Comparison of ENCODE assay signal across 8 cellular contexts in the genomic region with DNA sequence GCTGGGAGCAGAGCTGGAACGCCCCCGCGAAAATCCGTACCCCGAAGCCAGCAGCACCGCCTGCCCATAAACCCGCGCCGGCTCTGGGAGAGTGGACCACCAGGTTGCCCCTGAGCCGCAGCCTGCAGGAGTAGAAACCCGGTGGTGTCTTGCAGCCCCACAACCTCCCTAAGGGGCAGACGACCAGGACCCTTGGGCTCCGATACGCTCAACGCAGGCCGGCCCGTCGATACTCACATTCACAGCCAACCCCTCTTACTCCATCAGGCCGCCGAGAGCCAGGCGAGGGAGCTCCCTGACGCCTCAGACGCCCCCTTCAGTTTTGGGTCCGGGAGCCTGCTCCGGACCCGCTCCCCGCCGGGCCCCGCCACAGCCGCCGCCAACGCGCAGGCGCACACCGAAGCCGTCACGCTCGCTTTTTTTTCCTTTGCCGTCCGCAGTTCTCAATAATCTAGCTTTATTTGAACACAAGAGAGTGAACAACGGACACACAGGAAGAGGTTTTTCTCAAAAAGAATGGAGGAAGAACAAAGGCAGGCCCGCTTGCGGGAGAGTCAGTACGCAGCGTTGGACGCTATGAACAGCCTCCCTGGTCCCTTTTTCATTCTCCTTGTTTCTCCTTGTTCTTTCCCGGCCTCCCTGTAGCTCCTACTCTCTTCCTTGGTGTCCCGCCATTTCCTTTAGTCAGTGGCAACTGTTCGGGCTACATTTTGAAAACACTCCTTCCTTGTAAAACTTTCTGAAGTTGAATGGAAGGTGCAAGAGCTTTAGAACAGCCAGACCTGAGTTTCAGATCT. TPM values are rescaled to one million over a fixed set of nuclear protein-coding genes. Genes with fewer than 3 reads are reported as not detected.
DNase-seq lines count a peak whose midpoint lies in the region; ATAC-seq and TF ChIP-seq lines count a peak whose summit lies in the region.

A gene (minus strand): TSS at position 399 of the 797 bp plus-strand sequence. CDS start 18,852 bp downstream, outside the sequence.

- H3K27me3 Mint-ChIP-seq in type B pancreatic cell = no peaks in the 10 kb centered on the region

- peak within 1 kb of the TSS; percentile 100 for H3K27ac Mint-ChIP-seq in type B pancreatic cell

- H3K27ac ChIP-seq in adrenal gland (peak within 1 kb of the TSS; percentile 83 to 97 (median 95)), heart right ventricle (peak within 1 kb of the TSS; percentile 87 to 99 (median 94))

- peak; percentile 56 to 82 for TF ChIP-seq POLR2A in adrenal gland (IDR thresholded peaks at IDR 0.05)

- peaks cover 23 to 31% of the 10 kb centered on the region in 2 donors for H3K4me1 ChIP-seq in adrenal gland (replicated peaks in 1 of 2)
- peaks cover 8 to 60% (median 45%) of the 10 kb centered on the region in 9 donors for H3K4me1 ChIP-seq in heart right ventricle

- peak within 1 kb of the TSS; percentile 95 for H3K4me3 Mint-ChIP-seq in type B pancreatic cell

- H3K36me3 ChIP-seq in adrenal gland (replicated peaks in 1 of 2) (no peaks in the 10 kb centered on the region), heart right ventricle (peaks cover 0 to 7% (median 0%) of the 10 kb centered on the region in 9 donors)

- no peaks in the 10 kb centered on the region for H3K9me3 ChIP-seq in adrenal gland (replicated peaks in 1 of 3)
- H3K9me3 ChIP-seq in heart right ventricle = no peaks in the 10 kb centered on the region

- TF ChIP-seq CTCF in adrenal gland (IDR thresholded peaks at IDR 0.05) (no peak), heart right ventricle (IDR thresholded peaks at IDR 0.05) (peak in 3 of 9 donors; percentile 10 to 27 (median 25)), type B pancreatic cell (conservative IDR thresholded peaks at IDR 0.05) (no peak)

- H3K4me1 Mint-ChIP-seq in type B pancreatic cell (ENCODE audit: unreplicated experiment) = peaks cover 24% of the 10 kb centered on the region

- H3K27me3 ChIP-seq in adrenal gland = no peaks in the 10 kb centered on the region
- H3K27me3 ChIP-seq in heart right ventricle = no peaks in the 10 kb centered on the region

- DNase-seq in EL (peak; percentile 91), NCI-H146 treated with DMSO at 0.1 percent for 48 hours (lab: John Stamatoyannopoulos, UW; ENCODE audit: unreplicated experiment) (peak; percentile 80), T-helper 1 cell (peak; percentile 76 to 91 (median 84)), adrenal gland (peak; percentile 81 to 91 (median 87)), heart right ventricle (peak; percentile 89 to 90), pons (ENCODE audit: low spot score) (peak; percentile 95), type B pancreatic cell (ENCODE audit: extremely low spot score, unreplicated experiment) (peak; percentile 92)

- peak within 1 kb of the TSS; percentile 56 to 77 (median 72) for H3K4me3 ChIP-seq in adrenal gland
- H3K4me3 ChIP-seq in heart right ventricle = peak within 1 kb of the TSS; percentile 64 to 98 (median 86)

- intact Hi-C loops in adrenal gland (cut with DNase I) = loop anchor here in 1 of 2 donors (10.0 kb wide), 1 partner anchor 64 kb away; no protein-coding TSS in a partner anchor
- intact Hi-C loops in heart right ventricle (cut with DNase I) = loop anchor here in 1 of 10 donors (10.0 kb wide), 1 partner anchor 84 kb away; a partner anchor contains a TSS

- H3K9me3 Mint-ChIP-seq in type B pancreatic cell = no peaks in the 10 kb centered on the region

- WGBS in adrenal gland, 4 donors = 0 to 1% (median 1%) methylated on average over 42 to 49 of the region's 49 CpGs
- WGBS in heart right ventricle, 2 donors = 1% methylated on average over 49 of the region's 49 CpGs

- H3K36me3 Mint-ChIP-seq in type B pancreatic cell = peaks cover 4% of the 10 kb centered on the region

- peak; percentile 43 for ATAC-seq in HG02610 (IDR thresholded peaks at IDR 0.05; ENCODE audit: unreplicated experiment)
- peak; percentile 62 to 78 (median 68) for ATAC-seq in heart right ventricle

RNA-seq across cellular contexts. Expression of the gene that starts here (rescaled TPM):
- total RNA-seq in adrenal gland (10 to 100 TPM; 51.7 to 77.7 (median 61.5) TPM), heart right ventricle (100 to 1,000 TPM; 390 to 945 (median 812) TPM), type B pancreatic cell (ENCODE audit: low replicate concordance) (44.5 and 52.4 TPM in 2 replicates)
- polyA plus RNA-seq in adrenal gland (10 to 100 TPM in 1 of 3 donors, 1 to 10 TPM in 2; 5.8 to 43.1 (median 9.5) TPM), heart right ventricle (10 to 100 TPM; 52.6 to 67.2 TPM)

Comparison
In these comparisons a context has a peak if more than half of its experiments do, and no peak if none do; other contexts are left out.
1. Peak in every context shown above with its lines: DNase-seq, ATAC-seq, H3K4me3 ChIP-seq and H3K27ac ChIP-seq.